In the genomic region with DNA sequence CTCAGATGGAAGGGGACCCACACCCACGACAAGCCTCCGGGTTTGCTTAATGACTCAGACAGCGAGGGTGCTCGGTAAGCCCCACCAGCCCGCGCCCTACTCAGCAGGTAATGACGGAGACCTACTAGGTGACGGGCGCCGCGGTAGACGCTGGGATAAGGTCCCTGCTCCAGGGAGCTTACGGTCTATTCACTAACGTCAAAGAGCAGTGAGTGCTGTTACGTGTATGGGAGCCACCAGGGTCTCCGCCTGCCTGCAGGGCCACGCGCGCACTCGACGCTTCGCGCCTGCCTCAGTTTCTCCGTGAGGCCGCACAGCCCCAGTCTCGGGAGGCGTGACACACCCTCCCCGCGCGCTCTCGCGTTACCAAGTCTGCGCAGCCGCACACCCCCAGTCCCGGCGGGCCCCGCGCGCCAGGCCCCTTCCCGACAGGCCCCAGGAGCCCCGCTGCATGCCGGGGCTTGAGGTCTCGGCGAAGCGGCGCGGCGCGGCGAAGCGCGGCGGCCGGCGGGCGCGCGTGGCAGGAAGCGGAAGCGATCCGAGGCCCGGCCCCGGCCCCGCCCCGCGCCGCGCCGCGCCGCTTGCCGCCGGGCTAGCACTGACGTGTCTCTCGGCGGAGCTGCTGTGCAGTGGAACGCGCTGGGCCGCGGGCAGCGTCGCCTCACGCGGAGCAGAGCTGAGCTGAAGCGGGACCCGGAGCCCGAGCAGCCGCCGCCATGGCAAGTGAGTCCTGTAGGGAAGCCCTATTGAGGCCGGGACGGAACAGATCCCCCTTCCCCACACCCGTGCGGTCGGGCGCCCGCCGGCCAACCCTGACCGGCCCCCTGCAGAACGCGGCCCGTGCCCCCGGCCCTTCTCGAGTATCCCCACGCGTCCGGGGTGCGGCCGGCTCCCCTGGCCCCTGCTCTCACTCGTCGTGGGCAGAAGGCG, we compare ENCODE assay signal across 8 cellular contexts. TPM values are rescaled to one million over a fixed set of nuclear protein-coding genes. Genes with fewer than 3 reads are reported as not detected.
DNase-seq lines count a peak whose midpoint lies in the region; ATAC-seq lines count a peak whose summit lies in the region.

A gene (plus strand): TSS at position 601 of the 930 bp plus-strand sequence. CDS start 116 bp downstream, at position 717.

- peak within 1 kb of the TSS; percentile 89 to 98 (median 96) for H3K27ac ChIP-seq in BLaER1 treated with 17β-estradiol and CSF1 and Interleukin-3, amounts not matched to agents 10 nM and 100 nM

- H3K4me1 ChIP-seq in BLaER1 treated with 17β-estradiol and CSF1 and Interleukin-3, amounts not matched to agents 10 nM and 100 nM: peaks cover 32 to 37% (median 34%) of the 10 kb centered on the region in 10 experiments

- H3K4me2 ChIP-seq in BLaER1 treated with 17β-estradiol and CSF1 and Interleukin-3, amounts not matched to agents 10 nM and 100 nM: peak within 1 kb of the TSS; percentile 89 to 98 (median 95)

- H3K4me1 Mint-ChIP-seq in activated CD4-positive, alpha-beta T cell treated with anti-CD3 and anti-CD28 coated beads, Interleukin-2, amount 10 ng/mL, durations not matched to agents 7 days and 5 days: peaks cover 45% of the 10 kb centered on the region

- H3K9ac ChIP-seq in BLaER1 treated with 17β-estradiol and CSF1 and Interleukin-3, amounts not matched to agents 10 nM and 100 nM: peak within 1 kb of the TSS; percentile 93 to 99 (median 98)

- H3K36me3 ChIP-seq in BLaER1 treated with 17β-estradiol and CSF1 and Interleukin-3, amounts not matched to agents 10 nM and 100 nM: peaks cover 36 to 43% (median 39%) of the 10 kb centered on the region in 11 experiments

- H4K20me1 ChIP-seq in BLaER1 treated with 17β-estradiol and CSF1 and Interleukin-3, amounts not matched to agents 10 nM and 100 nM: peaks cover 25 to 47% (median 40%) of the 10 kb centered on the region in 11 experiments

- H3K27me3 Mint-ChIP-seq in activated CD4-positive, alpha-beta T cell treated with anti-CD3 and anti-CD28 coated beads, Interleukin-2, amount 10 ng/mL, durations not matched to agents 7 days and 5 days: peaks cover 10% of the 10 kb centered on the region

- peak; percentile 95 for DNase-seq in NCI-H69 (lab: John Stamatoyannopoulos, UW)
- DNase-seq in activated CD4-positive, alpha-beta T cell treated with anti-CD3 and anti-CD28 coated beads, Interleukin-2, amount 10 ng/mL, durations not matched to agents 7 days and 5 days: peak; percentile 95
- DNase-seq in cortex of kidney (lab: John Stamatoyannopoulos, UW): peak; percentile 65
- peak; percentile 96 for DNase-seq in left lobe of liver (ENCODE audit: low spot score)
- DNase-seq in stimulated activated CD4-positive, alpha-beta T cell treated with anti-CD3 and anti-CD28 coated beads, Interleukin-2, amount 100 ng/mL, for 24 hours: peak; percentile 96

- no peaks in the 10 kb centered on the region for H3K9me3 ChIP-seq in BLaER1 treated with 17β-estradiol and CSF1 and Interleukin-3, amounts not matched to agents 10 nM and 100 nM (replicated peaks in 1 of 11)

- CTCF ChIA-PET in activated CD4-positive, alpha-beta T cell treated with anti-CD3 and anti-CD28 coated beads, Interleukin-2, amount 10 ng/mL, durations not matched to agents 7 days and 5 days (lab: Charles Lee): interaction anchor here (1.2 kb wide), 1 partner anchor 14 kb away, joined by 3 read pairs; no protein-coding TSS in a partner anchor

- no peaks in the 10 kb centered on the region for H3K27me3 ChIP-seq in BLaER1 treated with 17β-estradiol and CSF1 and Interleukin-3, amounts not matched to agents 10 nM and 100 nM

- H3K36me3 Mint-ChIP-seq in activated CD4-positive, alpha-beta T cell treated with anti-CD3 and anti-CD28 coated beads, Interleukin-2, amount 10 ng/mL, durations not matched to agents 7 days and 5 days (ENCODE audit: low read depth): peaks cover 34% of the 10 kb centered on the region

- peak; percentile 91 for ATAC-seq in GM19351 (IDR thresholded peaks at IDR 0.05; ENCODE audit: unreplicated experiment)
- peak; percentile 93 for ATAC-seq in HG03521 (IDR thresholded peaks at IDR 0.05; ENCODE audit: unreplicated experiment)
- ATAC-seq in left lobe of liver: peak; percentile 93

- H3K9me3 Mint-ChIP-seq in activated CD4-positive, alpha-beta T cell treated with anti-CD3 and anti-CD28 coated beads, Interleukin-2, amount 10 ng/mL, durations not matched to agents 7 days and 5 days: no peaks in the 10 kb centered on the region

- H3K4me3 ChIP-seq in BLaER1 treated with 17β-estradiol and CSF1 and Interleukin-3, amounts not matched to agents 10 nM and 100 nM: peak within 1 kb of the TSS; percentile 87 to 100 (median 97)

- peak within 1 kb of the TSS; percentile 99 for H3K4me3 Mint-ChIP-seq in activated CD4-positive, alpha-beta T cell treated with anti-CD3 and anti-CD28 coated beads, Interleukin-2, amount 10 ng/mL, durations not matched to agents 7 days and 5 days

- POLR2A ChIA-PET in activated CD4-positive, alpha-beta T cell treated with anti-CD3 and anti-CD28 coated beads, Interleukin-2, amount 10 ng/mL, durations not matched to agents 7 days and 5 days (lab: Charles Lee): no interaction called here

- H3K27ac Mint-ChIP-seq in activated CD4-positive, alpha-beta T cell treated with anti-CD3 and anti-CD28 coated beads, Interleukin-2, amount 10 ng/mL, durations not matched to agents 7 days and 5 days: peak within 1 kb of the TSS; percentile 99

RNA-seq across cellular contexts. Expression of the gene that starts here (rescaled TPM):
- total RNA-seq in activated CD4-positive, alpha-beta T cell treated with anti-CD3 and anti-CD28 coated beads, Interleukin-2, amount 10 ng/mL, durations not matched to agents 7 days and 5 days: 100 to 1,000 TPM; 159 to 167 TPM
- total RNA-seq in left lobe of liver: 152 TPM

Comparison
In these comparisons a context has a peak if more than half of its experiments do, and no peak if none do; other contexts are left out.
1. Peak in every context shown above with its lines: DNase-seq, ATAC-seq, H3K4me3 ChIP-seq and H3K27ac ChIP-seq.